In the genomic region with DNA sequence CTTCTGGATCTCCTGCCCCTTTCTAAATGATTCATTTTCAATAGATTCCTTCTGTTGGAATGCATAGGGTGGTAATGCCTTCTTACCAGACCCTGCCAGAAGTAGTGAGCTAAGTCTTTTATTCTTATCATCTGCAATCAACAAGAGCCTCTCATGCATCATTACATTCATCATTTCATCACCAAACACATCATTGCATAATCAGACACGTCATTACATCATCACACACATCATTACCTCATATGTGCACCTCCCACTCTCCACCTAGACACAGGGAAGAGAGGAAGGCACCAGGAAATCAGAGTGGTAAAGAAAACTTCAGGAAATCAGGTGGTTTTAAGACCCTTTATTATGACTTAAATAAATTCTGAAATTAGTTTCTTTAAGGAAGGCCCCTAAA, we compare ENCODE assay signal across 29 cellular contexts. TPM values are rescaled to one million over a fixed set of nuclear protein-coding genes. Genes with fewer than 3 reads are reported as not detected.
DNase-seq lines count a peak whose midpoint lies in the region; ATAC-seq and TF ChIP-seq lines count a peak whose summit lies in the region.
"Had no signal": no experiment of that assay in that cellular context is flagged by ENCODE, and none has a peak within 500 bp of the region (broad histone marks: within the 10 kb centered on the region; RNA-seq: fewer than 3 reads in every experiment).

No MANE protein-coding gene starts in this region.

- in situ Hi-C loops in IMR-90 (cut with MboI; ENCODE audit: low sequenced_read_pairs) = no loop called here

- H2BK20ac ChIP-seq in IMR-90 (ENCODE audit: low read depth, low read length) = no peak overlapping the region

- POLR2A ChIA-PET in HEK293 (lab: Yijun Ruan, JAX) (no interaction called here), IMR-90 (lab: Charles Lee; ENCODE audit: unreplicated experiment) (no interaction called here)

- DNase-seq in IMR-90 (no peak), amniotic epithelial cell (ENCODE audit: low read depth) (peak; percentile 15), fibroblast of pulmonary artery (ENCODE audit: low read depth) (peak; percentile 1), prostate gland (ENCODE audit: low spot score) (no peak), glomerular visceral epithelial cell (ENCODE audit: extremely low spot score) (no peak), GM10266 (ENCODE audit: extremely low spot score) (no peak)
- no peak for DNase-seq in stimulated activated CD4-positive, alpha-beta T cell treated with anti-CD3 and anti-CD28 coated beads, Interleukin-4, amount 100 ng/mL, for 1 hour
- DNase-seq: 8988T; ACHN; BE2C; C1 segment of cervical spinal cord; CD4-positive, alpha-beta memory T cell; CD4-positive, CD25-positive, alpha-beta regulatory T cell; CD8-positive, alpha-beta memory T cell; COR-L47; DMS 273 treated with DMSO at 0.1 percent for 48 hours; DMS153; DMS53; DMS79; DND-41; EL; GDM1 had no signal

- H3K56ac ChIP-seq in IMR-90 (ENCODE audit: extremely low read depth, insufficient read depth, low read length) = no peak overlapping the region

- no peak for ATAC-seq in IMR-90 (ENCODE audit: low read depth)

- H3K9me1 ChIP-seq in IMR-90 (ENCODE audit: insufficient read depth, low read length) = no peaks in the 10 kb centered on the region

- no peaks in the 10 kb centered on the region for H4K20me1 ChIP-seq in IMR-90 (ENCODE audit: insufficient read depth, low read length)
- H4K20me1 ChIP-seq: BLaER1 had no signal

- dilution Hi-C loops in IMR-90 (cut with HindIII; ENCODE audit: low sequenced_read_pairs, unreplicated experiment) = no loop called here

- H2BK5ac ChIP-seq in IMR-90 (ENCODE audit: low read depth, low read length, poor library complexity, severe bottlenecking) = no peak overlapping the region

- H3K9me3 ChIP-seq in HEK293 (ENCODE audit: control insufficient read depth, insufficient read depth, low read depth, low read length) (no peaks in the 10 kb centered on the region), IMR-90 (ENCODE audit: control insufficient read depth, insufficient read depth, low read length) (no peaks in the 10 kb centered on the region; the same call in 1 of the 2 replicates), prostate gland (no peaks in the 10 kb centered on the region)
- H3K9me3 ChIP-seq: BE2C, BLaER1 had no signal

- H3K4me1 ChIP-seq in HEK293 (ENCODE audit: control insufficient read depth, insufficient read depth, low read length) (no peaks in the 10 kb centered on the region), IMR-90 (ENCODE audit: control insufficient read depth, insufficient read depth, low read length) (no peaks in the 10 kb centered on the region), prostate gland (replicated peaks) (no peaks in the 10 kb centered on the region)
- H3K4me1 ChIP-seq: BE2C, BLaER1 had no signal

- H3K4ac ChIP-seq in IMR-90 (ENCODE audit: low read depth, low read length) = no peak overlapping the region

- no TSS peak for BruUV-seq in IMR-90 (replicated peaks; lab: Mats Ljungman, UMichigan)

- no peaks in the 10 kb centered on the region for H3K27me3 ChIP-seq in IMR-90 (ENCODE audit: control insufficient read depth, insufficient read depth, low read length)
- H3K27me3 ChIP-seq in prostate gland (replicated peaks; ENCODE audit: insufficient read depth) = no peaks in the 10 kb centered on the region
- H3K27me3 ChIP-seq: BE2C, BLaER1 had no signal

- H3K23ac ChIP-seq in IMR-90 (ENCODE audit: low read depth, low read length) = no peak overlapping the region

- H4K8ac ChIP-seq in IMR-90 (ENCODE audit: low read depth in 2 of 2, low read length in 2 of 2) = no peak overlapping the region

- no peak overlapping the region for H3K9ac ChIP-seq in IMR-90 (ENCODE audit: low read depth, low read length)
- H3K9ac ChIP-seq: BLaER1 had no signal

- H2BK15ac ChIP-seq in IMR-90 (ENCODE audit: low read depth, low read length) = no peak overlapping the region

- no peak overlapping the region for H3K4me3 ChIP-seq in HEK293 (ENCODE audit: low read depth, low read length)
- H3K4me3 ChIP-seq in IMR-90 (ENCODE audit: insufficient read depth, low read depth, low read length) = no peak overlapping the region
- H3K4me3 ChIP-seq in fibroblast of pulmonary artery (replicated peaks; ENCODE audit: low read depth, low read length) = no peak overlapping the region
- no peak overlapping the region for H3K4me3 ChIP-seq in prostate gland
- H3K4me3 ChIP-seq: BLaER1 had no signal

- no peak overlapping the region for H3K27ac ChIP-seq in HEK293 (ENCODE audit: extremely low read depth, low read depth, low read length)
- H3K27ac ChIP-seq in IMR-90 (ENCODE audit: insufficient read depth, low read length) = no peak overlapping the region
- H3K27ac ChIP-seq in prostate gland = no peak overlapping the region
- H3K27ac ChIP-seq: BLaER1 had no signal

- no peak overlapping the region for H2AK9ac ChIP-seq in IMR-90 (replicated peaks; ENCODE audit: low read depth, low read length, poor library complexity)

- H2AK5ac ChIP-seq in IMR-90 (ENCODE audit: low read depth, low read length) = no peak overlapping the region

- no peak overlapping the region for H4K91ac ChIP-seq in IMR-90 (ENCODE audit: insufficient read depth, low read depth, low read length)

- no peak for TF ChIP-seq POLR2A in IMR-90 (IDR thresholded peaks at IDR 0.05; ENCODE audit: low read depth, low read length)
- no peak for TF ChIP-seq POLR2A in prostate gland (IDR thresholded peaks at IDR 0.05)

- no peaks in the 10 kb centered on the region for H3K79me1 ChIP-seq in IMR-90 (ENCODE audit: low read depth in 1 of 2, low read length in 2 of 2)

- H3K18ac ChIP-seq in IMR-90 (ENCODE audit: low read depth, low read length) = no peak overlapping the region

- WGBS in IMR-90 (ENCODE audit: extremely low coverage in 2 of 2, insufficient read length in 1 of 2), 2 experiments = no CpG with 5 or more reads among the region's 1 CpG
- WGBS in prostate gland = 92% methylated on average over 1 of the region's 1 CpG

- no peak overlapping the region for H3K14ac ChIP-seq in IMR-90 (replicated peaks; ENCODE audit: low read depth, low read length)

- H4K5ac ChIP-seq in IMR-90 (ENCODE audit: low read depth, low read length) = no peak overlapping the region

- H3K36me3 ChIP-seq in HEK293 (ENCODE audit: control insufficient read depth in 2 of 2, insufficient read depth in 1 of 2, low read length in 2 of 2) = no peaks in the 10 kb centered on the region
- no peaks in the 10 kb centered on the region for H3K36me3 ChIP-seq in IMR-90 (ENCODE audit: control insufficient read depth, insufficient read depth, low read length)
- no peaks in the 10 kb centered on the region for H3K36me3 ChIP-seq in prostate gland
- H3K36me3 ChIP-seq: BE2C, BLaER1 had no signal

- H2AFZ ChIP-seq in IMR-90 (replicated peaks; ENCODE audit: low read length, poor library complexity) = no peak overlapping the region

- no peak overlapping the region for H2BK120ac ChIP-seq in IMR-90 (ENCODE audit: low read depth, low read length)

- intact Hi-C loops in IMR-90 (cut with micrococcal nuclease) = no loop called here
- intact Hi-C loops in prostate gland (cut with DNase I) = no loop called here

- no peak for TF ChIP-seq RAD21 in IMR-90 (IDR thresholded peaks at IDR 0.05; ENCODE audit: low read length)

- CTCF ChIA-PET in HEK293 (lab: Yijun Ruan, JAX) = interaction anchor here (0.7 kb wide), 1 partner anchor 287 kb away, joined by 3 read pairs; no protein-coding TSS in a partner anchor
- CTCF ChIA-PET in IMR-90 (lab: Yijun Ruan, JAX) = no interaction called here

- no peak for TF ChIP-seq CTCF in HEK293 (tag by site-specific recombination; IDR thresholded peaks at IDR 0.05)
- no peak for TF ChIP-seq CTCF in IMR-90 (conservative IDR thresholded peaks at IDR 0.05; ENCODE audit: low read depth, low read length)
- no peak for TF ChIP-seq CTCF in fibroblast of pulmonary artery (IDR thresholded peaks at IDR 0.05; ENCODE audit: low read length, missing control alignments)
- no peak for TF ChIP-seq CTCF in prostate gland (IDR thresholded peaks at IDR 0.05)
- no peak for TF ChIP-seq CTCF in GM10266 (IDR thresholded peaks at IDR 0.05; ENCODE audit: control insufficient read depth, insufficient read depth, low read depth, missing control alignments)

- H3K4me2 ChIP-seq in IMR-90 (ENCODE audit: low read depth, low read length) = no peak overlapping the region
- H3K4me2 ChIP-seq: BLaER1 had no signal

TF ChIP-seq in HEK293, 187 proteins besides CTCF, POLR2A, EP300 and RAD21 (continues in another document):
- no peak for TF ChIP-seq ZNF600 (tag by site-specific recombination; IDR thresholded peaks at IDR 0.05)
- TF ChIP-seq, protein P1, sequence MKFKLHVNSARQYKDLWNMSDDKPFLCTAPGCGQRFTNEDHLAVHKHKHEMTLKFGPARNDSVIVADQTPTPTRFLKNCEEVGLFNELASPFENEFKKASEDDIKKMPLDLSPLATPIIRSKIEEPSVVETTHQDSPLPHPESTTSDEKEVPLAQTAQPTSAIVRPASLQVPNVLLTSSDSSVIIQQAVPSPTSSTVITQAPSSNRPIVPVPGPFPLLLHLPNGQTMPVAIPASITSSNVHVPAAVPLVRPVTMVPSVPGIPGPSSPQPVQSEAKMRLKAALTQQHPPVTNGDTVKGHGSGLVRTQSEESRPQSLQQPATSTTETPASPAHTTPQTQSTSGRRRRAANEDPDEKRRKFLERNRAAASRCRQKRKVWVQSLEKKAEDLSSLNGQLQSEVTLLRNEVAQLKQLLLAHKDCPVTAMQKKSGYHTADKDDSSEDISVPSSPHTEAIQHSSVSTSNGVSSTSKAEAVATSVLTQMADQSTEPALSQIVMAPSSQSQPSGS (tag by site-specific recombination; IDR thresholded peaks at IDR 0.05; ENCODE audit: low read depth) = 0 out of 2 replicates have a peak, but pooled peaks have one; percentile 18
- TF ChIP-seq ZIC2 (tag by site-specific recombination; IDR thresholded peaks at IDR 0.05) = no peak

TF ChIP-seq in IMR-90, 13 proteins besides CTCF, POLR2A, EP300 and RAD21:
- peak; percentile 61; the same call in 1 of the 2 replicates for TF ChIP-seq CEBPB (IDR thresholded peaks at IDR 0.05; ENCODE audit: low read depth, low read length)
- TF ChIP-seq RCOR1 (IDR thresholded peaks at IDR 0.05; ENCODE audit: insufficient replicate concordance, low read length) = no peak

RNA-seq across cellular contexts. Expression of a gene that starts 45.0 kb away (rescaled TPM):
- not detected in 2 replicates for total RNA-seq in IMR-90 (2012; rRNA removed)
- polyA plus RNA-seq in IMR-90 (2012; rRNA removed) = not detected in 2 replicates
- polyA plus RNA-seq in IMR-90 (2012; cell fraction: cytosol; rRNA removed) = not detected in 2 replicates
- polyA plus RNA-seq in IMR-90 (2012; cell fraction: nucleus; rRNA removed; ENCODE audit: low replicate concordance) = not detected in 2 replicates
- total RNA-seq in prostate gland = 10 to 100 TPM in 1 of 2 donors, not detected in 1; 27.8 TPM
- total RNA-seq: A673; CD4-positive, alpha-beta memory T cell; CD4-positive, CD25-positive, alpha-beta regulatory T cell; CD8-positive, alpha-beta memory T cell; Daoy; G401 had no signal
- polyA plus RNA-seq: AG04450; CD14-positive monocyte; CD4-positive, alpha-beta memory T cell; CD4-positive, CD25-positive, alpha-beta regulatory T cell; CD8-positive, alpha-beta memory T cell had no signal

Comparison
In these comparisons a context has a peak if more than half of its experiments do, and no peak if none do; other contexts are left out.
1. DNase-seq: peak in amniotic epithelial cell (single experiment) and fibroblast of pulmonary artery (single experiment); none in IMR-90 (single experiment), prostate gland (single experiment), glomerular visceral epithelial cell (single experiment), GM10266 (single experiment) and stimulated activated CD4-positive, alpha-beta T cell treated with anti-CD3 and anti-CD28 coated beads, Interleukin-4, amount 100 ng/mL, for 1 hour (single experiment).